1 cellular context compared by ENCODE assay signal in the genomic region with DNA sequence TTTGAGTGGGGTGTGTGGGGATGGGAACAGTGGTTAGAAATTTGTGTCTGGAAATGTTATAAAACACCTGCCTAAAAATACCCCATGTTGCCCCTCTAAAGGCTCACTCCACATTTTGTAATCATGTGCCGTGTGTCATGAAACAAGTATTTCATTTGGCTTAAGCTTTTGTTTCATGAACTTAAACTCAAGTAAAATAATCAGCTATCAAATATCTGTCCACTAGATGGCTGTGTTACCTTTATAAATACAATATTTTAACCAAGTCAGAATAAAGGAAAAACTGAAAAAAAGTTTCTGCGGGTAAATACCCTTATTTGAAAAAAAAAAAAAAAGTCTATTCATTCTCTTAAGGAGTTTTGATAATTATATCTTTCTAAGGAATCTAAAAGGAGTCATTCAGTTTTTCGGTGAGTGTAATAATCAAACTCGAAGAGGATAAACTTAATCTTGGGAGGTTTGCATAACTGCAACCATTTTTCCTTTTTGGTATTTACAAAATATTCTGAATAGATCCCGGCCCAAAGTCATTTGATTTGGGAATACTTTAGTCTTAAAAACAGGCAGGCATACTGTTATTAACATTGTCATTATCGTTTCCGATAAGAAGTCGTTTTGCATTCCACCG.
A peak's percentile ranks its signal among the peaks of the same experiment; 100 is the strongest.
TF ChIP-seq lines count a peak whose summit lies in the region.

No MANE protein-coding gene starts in this region.

TF ChIP-seq in HepG2, 621 proteins besides CTCF, POLR2A, EP300 and RAD21 (continued from another document):
- TF ChIP-seq ZBTB14 (CRISPR knock-in tag; IDR thresholded peaks at IDR 0.05) (no peak), ZMYM2 (CRISPR knock-in tag; IDR thresholded peaks at IDR 0.05) (no peak), STAG1 (CRISPR knock-in tag; IDR thresholded peaks at IDR 0.05) (peak; percentile 51)
